Comparison of ENCODE assay signal across 25 cellular contexts in the genomic region with DNA sequence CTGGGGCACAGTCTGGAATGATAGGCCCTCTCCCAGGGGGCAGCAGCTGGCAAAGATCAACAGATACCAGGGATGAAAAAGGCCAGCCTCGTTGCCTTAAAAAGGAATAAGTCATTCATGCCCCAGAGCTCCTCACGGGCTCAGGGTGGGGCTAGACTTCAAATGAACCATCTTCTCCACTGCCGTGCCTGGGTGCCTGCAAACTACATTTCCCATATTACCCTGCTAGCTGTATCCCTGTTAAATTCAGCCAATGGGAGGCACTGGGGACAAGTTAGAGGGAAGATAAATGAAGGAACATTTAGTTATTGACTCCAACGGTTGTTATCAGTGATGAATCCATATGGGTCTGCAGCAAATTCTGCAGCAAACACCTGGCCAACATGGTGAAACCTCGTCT.
"Had no signal": no experiment of that assay in that cellular context is flagged by ENCODE, and none has a peak within 500 bp of the region (broad histone marks: within the 10 kb centered on the region; RNA-seq: fewer than 3 reads in every experiment).

No MANE protein-coding gene starts in this region.

- ATAC-seq: effector memory CD8-positive, alpha-beta T cell; esophagus mucosa; gastrocnemius medialis; heart right ventricle; left cardiac atrium; left lung; left ventricle myocardium superior; lower lobe of right lung; mucosa of descending colon had no signal

- H3K36me3 Mint-ChIP-seq: mesothelial cell of epicardium, naive B cell had no signal

- H3K4me1 ChIP-seq: colonic mucosa, esophagus squamous epithelium, gastrocnemius medialis, heart right ventricle, left lung, lower lobe of right lung had no signal

- H3K27ac ChIP-seq: colonic mucosa, epithelial cell of prostate, esophagus squamous epithelium, gastrocnemius medialis, heart right ventricle, left lung, lower lobe of right lung had no signal

- H3K27me3 ChIP-seq: colonic mucosa, esophagus squamous epithelium, gastrocnemius medialis, heart right ventricle, left lung had no signal

- H3K9me3 Mint-ChIP-seq: naive B cell had no signal

- H3K4me3 Mint-ChIP-seq: dendritic cell treated with granulocyte-macrophage colony-stimulating factor and Interleukin-4, amounts not matched to agents 40 ng/mL and 50 ng/mL, for 4 days; effector memory CD8-positive, alpha-beta T cell; endodermal cell; mesothelial cell of epicardium had no signal

- H3K36me3 ChIP-seq: colonic mucosa, esophagus squamous epithelium, gastrocnemius medialis, heart right ventricle, left lung, lower lobe of right lung had no signal

- H3K4me1 Mint-ChIP-seq: mesothelial cell of epicardium, naive B cell had no signal

- H3K27me3 Mint-ChIP-seq: dendritic cell treated with granulocyte-macrophage colony-stimulating factor and Interleukin-4, amounts not matched to agents 40 ng/mL and 50 ng/mL, for 4 days; effector memory CD8-positive, alpha-beta T cell had no signal

- DNase-seq: colonic mucosa; cortex of kidney; effector CD8-positive, alpha-beta T cell; effector memory CD8-positive, alpha-beta T cell; endodermal cell; erythroblast; esophagus squamous epithelium; foreskin fibroblast; foreskin melanocyte; gastrocnemius medialis; glutamatergic neuron; head of caudate nucleus; heart right ventricle; hippocampal formation; left cardiac atrium; left ventricle myocardium superior; lower lobe of right lung; mesenchymal stem cell; mucosa of descending colon; naive B cell had no signal

- H3K27ac Mint-ChIP-seq: dendritic cell treated with granulocyte-macrophage colony-stimulating factor and Interleukin-4, amounts not matched to agents 40 ng/mL and 50 ng/mL, for 4 days; effector memory CD8-positive, alpha-beta T cell; endodermal cell; mesothelial cell of epicardium; naive B cell had no signal

- H3K4me3 ChIP-seq: colonic mucosa, esophagus squamous epithelium, gastrocnemius medialis, heart right ventricle, left lung, lower lobe of right lung, mucosa of descending colon had no signal
